8 cellular contexts compared by ENCODE assay signal in genomic region chr1:146386851-146387749, GRCh38.
DNase-seq lines count a peak whose midpoint lies in the region; ATAC-seq and TF ChIP-seq lines count a peak whose summit lies in the region.
"Not testable (repeated sequence)": the region's sequence is repeated elsewhere in the genome, so short reads cannot be mapped to it uniquely, and the experiment has no call there.

No MANE protein-coding gene starts in this region.

- H2BK15ac ChIP-seq in mesenchymal stem cell (ENCODE audit: low read depth, poor library complexity, severe bottlenecking), result not testable (repeated sequence)

- H3K27ac Mint-ChIP-seq in activated CD8-positive, alpha-beta memory T cell treated with anti-CD3 and anti-CD28 coated beads, Interleukin-2, amount 10 ng/mL, durations not matched to agents 7 days and 5 days, result peak overlapping the region; percentile 100
- H3K27ac Mint-ChIP-seq in endothelial cell (ENCODE audit: unreplicated experiment), result peak overlapping the region; percentile 100

- CTCF ChIA-PET in activated CD8-positive, alpha-beta memory T cell treated with anti-CD3 and anti-CD28 coated beads, Interleukin-2, amount 10 ng/mL, durations not matched to agents 7 days and 5 days (lab: Charles Lee), result interaction anchor here (1.0 kb wide), 1 partner anchor 10 kb away, joined by 4 read pairs; no protein-coding TSS in a partner anchor

- not testable (repeated sequence) for H3K27me3 ChIP-seq in HUES48 (ENCODE audit: control insufficient read depth, insufficient read depth, low read length); mesenchymal stem cell (ENCODE audit: control insufficient read depth in 1 of 2, insufficient read depth in 1 of 2, low read length in 2 of 2)

- peak overlapping the region; percentile 45 for H3K4me3 ChIP-seq in HUES48 (ENCODE audit: low read depth, low read length)
- peak overlapping the region; percentile 42 to 71 for H3K4me3 ChIP-seq in mesenchymal stem cell (ENCODE audit: insufficient read depth in 1 of 2, low read depth in 1 of 2, low read length in 2 of 2)

- H2BK12ac ChIP-seq in mesenchymal stem cell (ENCODE audit: low read length in 2 of 2), result not testable (repeated sequence)

- H3K4me3 Mint-ChIP-seq in activated CD8-positive, alpha-beta memory T cell treated with anti-CD3 and anti-CD28 coated beads, Interleukin-2, amount 10 ng/mL, durations not matched to agents 7 days and 5 days, result peak overlapping the region; percentile 77
- H3K4me3 Mint-ChIP-seq in endothelial cell (ENCODE audit: unreplicated experiment), result peak overlapping the region; percentile 95

- H3K27me3 Mint-ChIP-seq in activated CD8-positive, alpha-beta memory T cell treated with anti-CD3 and anti-CD28 coated beads, Interleukin-2, amount 10 ng/mL, durations not matched to agents 7 days and 5 days; endothelial cell (ENCODE audit: unreplicated experiment): not testable (repeated sequence)

- not testable (repeated sequence) for H3K4ac ChIP-seq in mesenchymal stem cell (ENCODE audit: low read depth in 1 of 2, low read length in 2 of 2)

- H3K9me3 Mint-ChIP-seq in activated CD8-positive, alpha-beta memory T cell treated with anti-CD3 and anti-CD28 coated beads, Interleukin-2, amount 10 ng/mL, durations not matched to agents 7 days and 5 days (ENCODE audit: low read depth); endothelial cell (ENCODE audit: unreplicated experiment): not testable (repeated sequence)

- not testable (repeated sequence) for H3K4me1 ChIP-seq in HUES48 (ENCODE audit: control insufficient read depth, insufficient read depth, low read length); mesenchymal stem cell (ENCODE audit: control insufficient read depth, insufficient read depth, low read depth, low read length)

- not testable (repeated sequence) for TF ChIP-seq CTCF in endothelial cell (IDR thresholded peaks at IDR 0.05; ENCODE audit: unreplicated experiment)

- H3K27ac ChIP-seq in HUES48 (ENCODE audit: low read depth, low read length) (peak overlapping the region; percentile 86), mesenchymal stem cell (ENCODE audit: low read length, poor library complexity, severe bottlenecking) (peak overlapping the region; percentile 76)

- peak; percentile 91 for ATAC-seq in GM21528 (IDR thresholded peaks at IDR 0.05; ENCODE audit: low FRiP score, unreplicated experiment)
- ATAC-seq in activated CD8-positive, alpha-beta memory T cell treated with anti-CD3 and anti-CD28 coated beads, Interleukin-2, amount 10 ng/mL, durations not matched to agents 7 days and 5 days, result peak; percentile 88

- not testable (repeated sequence) for H2AK5ac ChIP-seq in mesenchymal stem cell (ENCODE audit: low read length, severe bottlenecking)

- H3K9me3 ChIP-seq in HUES48 (ENCODE audit: control insufficient read depth, insufficient read depth, low read length); mesenchymal stem cell (ENCODE audit: control insufficient read depth, low read length): not testable (repeated sequence)

- H3K36me3 ChIP-seq in HUES48 (ENCODE audit: control insufficient read depth, insufficient read depth, low read length); mesenchymal stem cell (ENCODE audit: control insufficient read depth in 1 of 2, insufficient read depth in 2 of 2, low read depth in 1 of 2, low read length in 2 of 2): not testable (repeated sequence)

- H4K91ac ChIP-seq in mesenchymal stem cell (ENCODE audit: low read length), result not testable (repeated sequence)

- DNase-seq in DMS153 treated with DMSO at 0.1 percent for 48 hours (lab: John Stamatoyannopoulos, UW; ENCODE audit: unreplicated experiment) (peak; percentile 51), NOMO-1 treated with DMSO at 0.1 percent for 48 hours (lab: John Stamatoyannopoulos, UW; ENCODE audit: unreplicated experiment) (peak; percentile 91), endothelial cell (ENCODE audit: low spot score) (peak; percentile 31), mesenchymal stem cell (peak; percentile 98)
- DNase-seq in activated CD8-positive, alpha-beta memory T cell treated with anti-CD3 and anti-CD28 coated beads, Interleukin-2, amount 10 ng/mL, durations not matched to agents 7 days and 5 days, result peak; percentile 90
- DNase-seq in stimulated activated CD8-positive, alpha-beta memory T cell treated with anti-CD3 and anti-CD28 coated beads, Interleukin-4, amount 100 ng/mL, for 24 hours (ENCODE audit: low read depth), result peak; percentile 56

- not testable (repeated sequence) for H3K14ac ChIP-seq in mesenchymal stem cell (ENCODE audit: low read length in 2 of 2)

- H3K23ac ChIP-seq in mesenchymal stem cell (ENCODE audit: low read length in 2 of 2), result not testable (repeated sequence)

- not testable (repeated sequence) for H3K79me1 ChIP-seq in mesenchymal stem cell (replicated peaks; ENCODE audit: low read length, poor library complexity, severe bottlenecking)

- H2AFZ ChIP-seq in mesenchymal stem cell (ENCODE audit: low read depth, low read length), result not testable (repeated sequence)

- peak overlapping the region in 1 of 2 experiments; percentile 40 for H3K18ac ChIP-seq in mesenchymal stem cell (ENCODE audit: low read depth in 1 of 2, low read length in 2 of 2)

- H3K36me3 Mint-ChIP-seq in activated CD8-positive, alpha-beta memory T cell treated with anti-CD3 and anti-CD28 coated beads, Interleukin-2, amount 10 ng/mL, durations not matched to agents 7 days and 5 days; endothelial cell (ENCODE audit: low read depth, unreplicated experiment): not testable (repeated sequence)

- H2BK120ac ChIP-seq in mesenchymal stem cell (ENCODE audit: low read depth, low read length), result peak overlapping the region; percentile 34

- 0% methylated on average over 14 of the region's 39 CpGs for WGBS in mesenchymal stem cell

- peak overlapping the region; percentile 82 for H2BK5ac ChIP-seq in mesenchymal stem cell (ENCODE audit: low read depth, low read length, poor library complexity, severe bottlenecking)

- H3K4me1 Mint-ChIP-seq in activated CD8-positive, alpha-beta memory T cell treated with anti-CD3 and anti-CD28 coated beads, Interleukin-2, amount 10 ng/mL, durations not matched to agents 7 days and 5 days, result peaks cover 11% of the 10 kb centered on the region
- H3K4me1 Mint-ChIP-seq in endothelial cell (ENCODE audit: unreplicated experiment), result peaks cover 11% of the 10 kb centered on the region

- not testable (repeated sequence) for H3K4me2 ChIP-seq in mesenchymal stem cell (ENCODE audit: low read length, poor library complexity, severe bottlenecking)

- H3K9ac ChIP-seq in HUES48 (ENCODE audit: low read depth, low read length) (peak overlapping the region; percentile 88), mesenchymal stem cell (ENCODE audit: low read length) (peak overlapping the region; percentile 88)

- H4K8ac ChIP-seq in mesenchymal stem cell (ENCODE audit: low read length), result not testable (repeated sequence)

Comparison
In these comparisons a context has a peak if more than half of its experiments do, and no peak if none do; other contexts are left out.
1. Peak in every context shown above with its lines: DNase-seq, ATAC-seq, H3K4me3 ChIP-seq and H3K27ac ChIP-seq.
2. DNase-seq: peak in every context shown above with its lines; median percentile 98 in mesenchymal stem cell; 91 in NOMO-1 treated with DMSO at 0.1 percent for 48 hours; 90 in activated CD8-positive, alpha-beta memory T cell treated with anti-CD3 and anti-CD28 coated beads, Interleukin-2, amount 10 ng/mL, durations not matched to agents 7 days and 5 days; 56 in stimulated activated CD8-positive, alpha-beta memory T cell treated with anti-CD3 and anti-CD28 coated beads, Interleukin-4, amount 100 ng/mL, for 24 hours; 51 in DMS153 treated with DMSO at 0.1 percent for 48 hours; 31 in endothelial cell.